In the genomic region with DNA sequence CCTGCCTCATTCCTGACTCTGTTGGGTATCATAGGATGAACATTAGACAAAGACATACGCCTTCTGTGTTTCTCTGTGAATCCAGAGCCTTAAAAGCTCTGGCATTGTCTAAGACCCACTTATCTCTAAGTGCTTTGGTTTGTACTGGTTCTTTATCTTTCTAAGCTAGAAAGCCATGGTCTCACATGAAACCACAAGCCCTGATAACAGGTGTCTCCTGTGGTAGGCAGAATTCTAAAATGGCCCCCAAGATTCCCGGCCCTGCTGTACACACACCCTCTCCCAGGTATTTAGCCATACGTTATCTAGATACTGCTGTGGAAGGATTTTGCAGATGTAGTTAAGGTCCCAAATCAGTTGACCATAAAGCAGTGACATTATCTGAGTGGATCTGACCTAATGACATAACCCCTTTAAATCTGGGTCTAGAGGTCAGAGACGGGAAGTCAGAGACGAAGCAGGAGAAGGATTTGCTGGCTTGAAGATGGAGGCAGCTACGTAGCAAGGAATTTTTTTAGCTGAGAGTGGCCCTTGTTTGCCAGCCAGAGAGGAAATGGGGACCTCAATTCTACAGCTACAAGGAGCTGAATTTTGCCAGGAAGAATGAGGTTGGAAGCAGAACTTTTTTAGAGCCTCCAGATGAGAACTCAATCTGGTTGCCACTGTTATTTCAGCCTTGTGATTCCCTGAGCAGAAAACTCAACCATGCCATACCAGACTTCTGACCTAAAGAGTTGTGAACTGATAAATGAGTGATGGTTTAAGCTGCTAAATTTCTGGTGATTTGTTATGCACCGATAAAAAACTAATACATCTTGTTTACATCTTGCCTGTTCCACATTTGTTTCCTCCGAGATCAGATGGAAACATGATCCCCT, we compare ENCODE assay signal across 1 cellular context.
TF ChIP-seq lines count a peak whose summit lies in the region.

No MANE protein-coding gene starts in this region.

TF ChIP-seq in GM23338, 12 proteins besides CTCF, POLR2A, EP300 and RAD21:
- TF ChIP-seq ZNF462 (CRISPR knock-in tag; IDR thresholded peaks at IDR 0.05): no peak
